Comparison of ENCODE assay signal across 1 cellular context in genomic region chr14:64095620-64096019, GRCh38.
TF ChIP-seq lines count a peak whose summit lies in the region.

No MANE protein-coding gene starts in this region.

TF ChIP-seq in WTC11, 78 proteins besides CTCF, POLR2A, EP300 and RAD21 (continued from another document):
- TF ChIP-seq AFF4 (CRISPR knock-in tag; IDR thresholded peaks at IDR 0.05; ENCODE audit: borderline replicate concordance): no peak
- TF ChIP-seq SP1 (CRISPR knock-in tag; conservative IDR thresholded peaks at IDR 0.05): no peak
- no peak for TF ChIP-seq CDX4 (CRISPR knock-in tag; IDR thresholded peaks at IDR 0.05; ENCODE audit: borderline replicate concordance)
- TF ChIP-seq IRF1 (CRISPR knock-in tag; IDR thresholded peaks at IDR 0.05): no peak
- TF ChIP-seq ZNF423 (CRISPR knock-in tag; IDR thresholded peaks at IDR 0.05): no peak
- TF ChIP-seq ZNF219 (CRISPR knock-in tag; IDR thresholded peaks at IDR 0.05; ENCODE audit: borderline replicate concordance): no peak
- no peak for TF ChIP-seq PRDM15 (CRISPR knock-in tag; IDR thresholded peaks at IDR 0.05)
- no peak for TF ChIP-seq ZNF317 (CRISPR knock-in tag; IDR thresholded peaks at IDR 0.05; ENCODE audit: borderline replicate concordance, low read depth)
- no peak for TF ChIP-seq GTF2I (CRISPR knock-in tag; conservative IDR thresholded peaks at IDR 0.05)
- no peak for TF ChIP-seq IRF2 (CRISPR knock-in tag; IDR thresholded peaks at IDR 0.05; ENCODE audit: borderline replicate concordance, low read depth)
- TF ChIP-seq JUN (CRISPR knock-in tag; IDR thresholded peaks at IDR 0.05): no peak
